Comparison of ENCODE assay signal across 8 cellular contexts in genomic region chr4:140150886-140151699, GRCh38. TPM values are rescaled to one million over a fixed set of nuclear protein-coding genes. Genes with fewer than 3 reads are reported as not detected.
DNase-seq lines count a peak whose midpoint lies in the region; ATAC-seq and TF ChIP-seq lines count a peak whose summit lies in the region.

No MANE protein-coding gene starts in this region.

- intact Hi-C loops in activated T-helper 2 cell treated with anti-CD3 and anti-CD28 coated beads, Interferon-gamma antibody, Interleukin-2, Interleukin-4, amounts not matched to agents 10 μg/mL and 5 μg/mL and 100 μg/mL, durations not matched to agents 14 hours and 24 hours and 36 hours (cut with micrococcal nuclease), result loop anchor here (1.0 to 10.0 kb wide), 13 partner anchors 18 to 849 kb away; partner anchors contain the start of genes NAA15, NDUFC1, RAB33B and SCOC
- intact Hi-C loops in esophagus squamous epithelium (cut with DNase I), result loop anchor here (5.0 kb wide), 2 partner anchors 99 to 101 kb away; no protein-coding TSS in a partner anchor

- H3K27me3 ChIP-seq in esophagus squamous epithelium (no peaks in the 10 kb centered on the region), mucosa of rectum (ENCODE audit: control insufficient read depth in 2 of 2, insufficient read depth in 2 of 2, low read length in 2 of 2) (no peaks in the 10 kb centered on the region)

- peak; percentile 45 to 58 for ATAC-seq in stimulated activated naive B cell treated with anti-CD40 and anti-IgM and Interleukin-4, amounts not matched to agents 10 μg/mL and 1 μg/mL and 100 μg/mL, for 72 hours (replicated peaks)
- no peak for ATAC-seq in GM21723 (IDR thresholded peaks at IDR 0.05; ENCODE audit: unreplicated experiment)

- 0 to 1% methylated on average over 16 of the region's 84 CpGs for WGBS in esophagus squamous epithelium, 2 donors

- peak in 1 of 4 donors; percentile 49 for TF ChIP-seq POLR2A in esophagus squamous epithelium (IDR thresholded peaks at IDR 0.05)

- H3K4me1 Mint-ChIP-seq in activated T-helper 2 cell treated with anti-CD3 and anti-CD28 coated beads, Interferon-gamma antibody, Interleukin-2, Interleukin-4, amounts not matched to agents 10 μg/mL and 5 μg/mL and 100 μg/mL, durations not matched to agents 14 hours and 24 hours and 36 hours (ENCODE audit: low read depth), result peaks cover 34% of the 10 kb centered on the region
- H3K4me1 Mint-ChIP-seq in stimulated activated naive B cell treated with anti-CD40 and anti-IgM and Interleukin-4, amounts not matched to agents 10 μg/mL and 1 μg/mL and 100 μg/mL, for 72 hours, result peaks cover 9 to 42% of the 10 kb centered on the region in 2 donors

- H3K9me3 ChIP-seq in esophagus squamous epithelium, result no peaks in the 10 kb centered on the region
- no peaks in the 10 kb centered on the region for H3K9me3 ChIP-seq in mucosa of rectum (ENCODE audit: control insufficient read depth in 2 of 2, low read length in 2 of 2)

- no peaks in the 10 kb centered on the region for H3K9me3 Mint-ChIP-seq in activated T-helper 2 cell treated with anti-CD3 and anti-CD28 coated beads, Interferon-gamma antibody, Interleukin-2, Interleukin-4, amounts not matched to agents 10 μg/mL and 5 μg/mL and 100 μg/mL, durations not matched to agents 14 hours and 24 hours and 36 hours
- H3K9me3 Mint-ChIP-seq in stimulated activated naive B cell treated with anti-CD40 and anti-IgM and Interleukin-4, amounts not matched to agents 10 μg/mL and 1 μg/mL and 100 μg/mL, for 72 hours, result no peaks in the 10 kb centered on the region

- H3K36me3 Mint-ChIP-seq in activated T-helper 2 cell treated with anti-CD3 and anti-CD28 coated beads, Interferon-gamma antibody, Interleukin-2, Interleukin-4, amounts not matched to agents 10 μg/mL and 5 μg/mL and 100 μg/mL, durations not matched to agents 14 hours and 24 hours and 36 hours (ENCODE audit: low read depth), result no peaks in the 10 kb centered on the region
- no peaks in the 10 kb centered on the region for H3K36me3 Mint-ChIP-seq in stimulated activated naive B cell treated with anti-CD40 and anti-IgM and Interleukin-4, amounts not matched to agents 10 μg/mL and 1 μg/mL and 100 μg/mL, for 72 hours

- H3K27ac ChIP-seq in esophagus squamous epithelium (peak overlapping the region; percentile 94 to 99 (median 96)), mucosa of rectum (ENCODE audit: low read depth in 2 of 2, low read length in 2 of 2) (peak overlapping the region; percentile 91 to 97)

- DNase-seq in GDM1 (lab: John Stamatoyannopoulos, UW) (peak; percentile 98), LNCaP clone FGC (ENCODE audit: low read depth) (peak; percentile 87), RPMI8226 (peak; percentile 76), esophagus squamous epithelium (lab: John Stamatoyannopoulos, UW) (no peak)
- peak; percentile 70 for DNase-seq in activated T-helper 2 cell treated with anti-CD3 and anti-CD28 coated beads, Interferon-gamma antibody, Interleukin-2, Interleukin-4, amounts not matched to agents 10 μg/mL and 5 μg/mL and 100 μg/mL, durations not matched to agents 14 hours and 24 hours and 36 hours (ENCODE audit: low spot score)
- peak; percentile 64 for DNase-seq in stimulated activated naive B cell treated with anti-CD40 and anti-IgM and Interleukin-4, amounts not matched to agents 10 μg/mL and 1 μg/mL and 100 μg/mL, for 72 hours

- H3K36me3 ChIP-seq in esophagus squamous epithelium (no peaks in the 10 kb centered on the region), mucosa of rectum (ENCODE audit: control insufficient read depth in 2 of 2, insufficient read depth in 2 of 2, low read length in 2 of 2) (no peaks in the 10 kb centered on the region)

- peak overlapping the region; percentile 91 for H3K4me3 Mint-ChIP-seq in activated T-helper 2 cell treated with anti-CD3 and anti-CD28 coated beads, Interferon-gamma antibody, Interleukin-2, Interleukin-4, amounts not matched to agents 10 μg/mL and 5 μg/mL and 100 μg/mL, durations not matched to agents 14 hours and 24 hours and 36 hours (ENCODE audit: low read depth)
- peak overlapping the region; percentile 88 to 95 for H3K4me3 Mint-ChIP-seq in stimulated activated naive B cell treated with anti-CD40 and anti-IgM and Interleukin-4, amounts not matched to agents 10 μg/mL and 1 μg/mL and 100 μg/mL, for 72 hours

- peak; percentile 15; the same call in 1 of the 2 replicates for TF ChIP-seq CTCF in LNCaP clone FGC (IDR thresholded peaks at IDR 0.05; ENCODE audit: control insufficient read depth, extremely low read depth, insufficient read depth)
- TF ChIP-seq CTCF in esophagus squamous epithelium (IDR thresholded peaks at IDR 0.05), result no peak

- H3K4me3 ChIP-seq in LNCaP clone FGC (ENCODE audit: low read depth, low read length), result peak overlapping the region; percentile 64
- peak overlapping the region; percentile 58 to 85 (median 80) for H3K4me3 ChIP-seq in esophagus squamous epithelium
- peak overlapping the region; percentile 89 to 90 for H3K4me3 ChIP-seq in mucosa of rectum (ENCODE audit: low read length in 2 of 2)

- H3K27me3 Mint-ChIP-seq in activated T-helper 2 cell treated with anti-CD3 and anti-CD28 coated beads, Interferon-gamma antibody, Interleukin-2, Interleukin-4, amounts not matched to agents 10 μg/mL and 5 μg/mL and 100 μg/mL, durations not matched to agents 14 hours and 24 hours and 36 hours (ENCODE audit: low read depth), result peaks cover 32% of the 10 kb centered on the region
- H3K27me3 Mint-ChIP-seq in stimulated activated naive B cell treated with anti-CD40 and anti-IgM and Interleukin-4, amounts not matched to agents 10 μg/mL and 1 μg/mL and 100 μg/mL, for 72 hours, result no peaks in the 10 kb centered on the region

- peak overlapping the region; percentile 79 for H3K27ac Mint-ChIP-seq in activated T-helper 2 cell treated with anti-CD3 and anti-CD28 coated beads, Interferon-gamma antibody, Interleukin-2, Interleukin-4, amounts not matched to agents 10 μg/mL and 5 μg/mL and 100 μg/mL, durations not matched to agents 14 hours and 24 hours and 36 hours
- H3K27ac Mint-ChIP-seq in stimulated activated naive B cell treated with anti-CD40 and anti-IgM and Interleukin-4, amounts not matched to agents 10 μg/mL and 1 μg/mL and 100 μg/mL, for 72 hours, result peak overlapping the region; percentile 85

- peak overlapping the region; percentile 79 to 96 for H3K9ac ChIP-seq in mucosa of rectum (ENCODE audit: low read depth in 1 of 2, low read length in 2 of 2)

- H3K4me1 ChIP-seq in esophagus squamous epithelium (peaks cover 0 to 39% (median 5%) of the 10 kb centered on the region in 3 donors), mucosa of rectum (ENCODE audit: control insufficient read depth in 2 of 2, insufficient read depth in 2 of 2, low read length in 2 of 2) (peaks cover 3 to 16% of the 10 kb centered on the region in 2 donors)

RNA-seq across cellular contexts. Expression of gene MAML3, which starts 2.9 kb away (rescaled TPM):
- 3.0 and 3.3 TPM in 2 replicates for total RNA-seq in activated T-helper 2 cell treated with anti-CD3 and anti-CD28 coated beads, Interferon-gamma antibody, Interleukin-2, Interleukin-4, amounts not matched to agents 10 μg/mL and 5 μg/mL and 100 μg/mL, durations not matched to agents 14 hours and 24 hours and 36 hours
- 10 to 100 TPM in 2 of 4 donors, 1 to 10 TPM in 2; 6.9 to 14.2 (median 8.9) TPM for total RNA-seq in esophagus squamous epithelium
